Comparison of ENCODE assay signal across 8 cellular contexts in genomic region chr11:121293276-121293569, GRCh38. TPM values are rescaled to one million over a fixed set of nuclear protein-coding genes. Genes with fewer than 3 reads are reported as not detected.
DNase-seq lines count a peak whose midpoint lies in the region; ATAC-seq, FAIRE-seq and TF ChIP-seq lines count a peak whose summit lies in the region.

No MANE protein-coding gene starts in this region.

- H3K27me3 ChIP-seq in body of pancreas: no peaks in the 10 kb centered on the region

- CTCF ChIA-PET in activated naive CD4-positive, alpha-beta T cell treated with anti-CD3 and anti-CD28 coated beads, Interleukin-2, amount 10 ng/mL, durations not matched to agents 7 days and 5 days (lab: Charles Lee): no interaction called here

- 1% methylated on average over 5 of the region's 5 CpGs for WGBS in body of pancreas, 2 donors
- WGBS in lower leg skin, 2 donors: 1 to 2% methylated on average over 5 of the region's 5 CpGs

- H3K36me3 Mint-ChIP-seq in activated naive CD4-positive, alpha-beta T cell treated with anti-CD3 and anti-CD28 coated beads, Interleukin-2, amount 10 ng/mL, durations not matched to agents 7 days and 5 days: peaks cover 24% of the 10 kb centered on the region
- peaks cover 21% of the 10 kb centered on the region for H3K36me3 Mint-ChIP-seq in type B pancreatic cell

- peak overlapping the region; percentile 86 for H3K4me3 Mint-ChIP-seq in activated naive CD4-positive, alpha-beta T cell treated with anti-CD3 and anti-CD28 coated beads, Interleukin-2, amount 10 ng/mL, durations not matched to agents 7 days and 5 days
- H3K4me3 Mint-ChIP-seq in type B pancreatic cell: peak overlapping the region; percentile 98

- H3K4me1 ChIP-seq in body of pancreas: peaks cover 14% of the 10 kb centered on the region

- peaks cover 49% of the 10 kb centered on the region for H3K4me1 Mint-ChIP-seq in activated naive CD4-positive, alpha-beta T cell treated with anti-CD3 and anti-CD28 coated beads, Interleukin-2, amount 10 ng/mL, durations not matched to agents 7 days and 5 days
- H3K4me1 Mint-ChIP-seq in type B pancreatic cell (ENCODE audit: unreplicated experiment): peaks cover 44% of the 10 kb centered on the region

- TF ChIP-seq CTCF in body of pancreas (IDR thresholded peaks at IDR 0.05) (no peak), lower leg skin (IDR thresholded peaks at IDR 0.05) (no peak), type B pancreatic cell (conservative IDR thresholded peaks at IDR 0.05) (no peak)

- H3K9me3 Mint-ChIP-seq in activated naive CD4-positive, alpha-beta T cell treated with anti-CD3 and anti-CD28 coated beads, Interleukin-2, amount 10 ng/mL, durations not matched to agents 7 days and 5 days: peaks cover 5% of the 10 kb centered on the region
- no peaks in the 10 kb centered on the region for H3K9me3 Mint-ChIP-seq in type B pancreatic cell

- peak overlapping the region; percentile 96 for H3K27ac Mint-ChIP-seq in activated naive CD4-positive, alpha-beta T cell treated with anti-CD3 and anti-CD28 coated beads, Interleukin-2, amount 10 ng/mL, durations not matched to agents 7 days and 5 days
- peak overlapping the region; percentile 95 for H3K27ac Mint-ChIP-seq in type B pancreatic cell

- H3K36me3 ChIP-seq in body of pancreas (replicated peaks in 1 of 2; ENCODE audit: insufficient read depth in 1 of 2, low read depth in 2 of 2): no peaks in the 10 kb centered on the region

- H3K4me3 ChIP-seq in body of pancreas: peak overlapping the region; percentile 53 to 75
- H3K4me3 ChIP-seq in lower leg skin (ENCODE audit: low read depth, poor library complexity, severe bottlenecking): peak overlapping the region; percentile 59

- TF ChIP-seq POLR2A in body of pancreas (IDR thresholded peaks at IDR 0.05) (no peak), lower leg skin (IDR thresholded peaks at IDR 0.05) (no peak)

- intact Hi-C loops in body of pancreas (cut with DNase I) (no loop called here), lower leg skin (cut with DNase I; ENCODE audit: low total_unique reads) (no loop called here)

- peak overlapping the region; percentile 78 to 95 (median 90) for H3K27ac ChIP-seq in body of pancreas

- DNase-seq in activated naive CD4-positive, alpha-beta T cell treated with anti-CD3 and anti-CD28 coated beads, Interleukin-2, amount 10 ng/mL, durations not matched to agents 7 days and 5 days: no peak
- DNase-seq in activated naive CD4-positive, alpha-beta T cell treated with anti-CD3 and anti-CD28 coated beads, Interleukin-2, amount 50 U/mL, for 16 hours: no peak
- no peak for DNase-seq in body of pancreas
- no peak for DNase-seq in lower leg skin (ENCODE audit: low spot score in 2 of 2)
- no peak for DNase-seq in type B pancreatic cell (ENCODE audit: extremely low spot score, unreplicated experiment)
- DNase-seq in RCC 7860 (ENCODE audit: low spot score): no peak

- FAIRE-seq in RCC 7860 (lab: Jason Lieb, UNC): no peak

- peaks cover 9% of the 10 kb centered on the region for H3K27me3 Mint-ChIP-seq in activated naive CD4-positive, alpha-beta T cell treated with anti-CD3 and anti-CD28 coated beads, Interleukin-2, amount 10 ng/mL, durations not matched to agents 7 days and 5 days
- no peaks in the 10 kb centered on the region for H3K27me3 Mint-ChIP-seq in type B pancreatic cell

- no peaks in the 10 kb centered on the region for H3K9me3 ChIP-seq in body of pancreas

- ATAC-seq in body of pancreas (peak; percentile 2), GM18861 (IDR thresholded peaks at IDR 0.05; ENCODE audit: unreplicated experiment) (no peak), GM18520 (IDR thresholded peaks at IDR 0.05; ENCODE audit: unreplicated experiment) (no peak)

RNA-seq across cellular contexts. Expression of gene SC5D, which starts 0.7 kb away (rescaled TPM):
- total RNA-seq in body of pancreas (10 to 100 TPM in 1 of 2 donors, 1 to 10 TPM in 1; 9.2 to 22.1 TPM), lower leg skin (10 to 100 TPM; 13.6 to 36.2 (median 33.4) TPM), type B pancreatic cell (ENCODE audit: low replicate concordance) (43.9 and 48.0 TPM in 2 replicates)
